ENCODE assay signal across 17 cellular contexts in the genomic region with DNA sequence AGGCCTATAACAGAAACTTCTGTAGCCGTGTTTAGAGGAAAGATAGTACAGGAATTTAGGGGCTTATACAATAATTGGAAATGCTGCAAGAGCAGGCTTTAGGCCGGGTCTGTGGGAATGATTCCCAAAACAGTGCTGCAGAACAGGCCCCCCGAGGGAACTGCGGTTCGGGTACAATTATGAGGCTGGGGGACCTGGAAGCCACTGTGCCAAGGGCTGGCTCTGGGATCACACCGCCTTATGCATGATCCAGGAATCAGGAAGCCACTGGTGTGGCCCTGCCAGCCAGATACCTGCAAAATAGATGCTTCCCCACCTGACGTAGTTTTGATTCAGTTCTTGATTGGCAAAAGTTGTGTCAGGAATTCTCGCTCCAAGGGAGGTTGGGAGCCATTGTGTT. TPM values are rescaled to one million over a fixed set of nuclear protein-coding genes. Genes with fewer than 3 reads are reported as not detected.
DNase-seq lines count a peak whose midpoint lies in the region; ATAC-seq and TF ChIP-seq lines count a peak whose summit lies in the region.
"Had no signal": no experiment of that assay in that cellular context is flagged by ENCODE, and none has a peak within 500 bp of the region (broad histone marks: within the 10 kb centered on the region; RNA-seq: fewer than 3 reads in every experiment).

No MANE protein-coding gene starts in this region.

- H3K27ac ChIP-seq in HEK293 (ENCODE audit: extremely low read depth, low read depth, low read length), result no peak overlapping the region
- peak overlapping the region in 3 of 4 donors; percentile 13 to 52 (median 46) for H3K27ac ChIP-seq in sigmoid colon
- H3K27ac ChIP-seq: BLaER1 treated with 17β-estradiol and CSF1 and Interleukin-3, amounts not matched to agents 10 nM and 100 nM; GM23248 had no signal

- no peak for TF ChIP-seq POLR2A in sigmoid colon (IDR thresholded peaks at IDR 0.05)
- TF ChIP-seq POLR2A in GM18505 (IDR thresholded peaks at IDR 0.05; ENCODE audit: borderline replicate concordance, extremely low read depth, insufficient read depth, insufficient read length), result no peak

- DNase-seq in cardiac septum (ENCODE audit: low spot score) (peak; percentile 51), left cardiac atrium (no peak), mesothelial cell of epicardium (ENCODE audit: low spot score in 2 of 2, unreplicated experiment in 2 of 2) (no peak), sigmoid colon (no peak), NCI-H146 treated with DMSO at 0.1 percent for 48 hours (lab: John Stamatoyannopoulos, UW; ENCODE audit: unreplicated experiment) (no peak)
- DNase-seq: 8988T; Calu3; CD8-positive, alpha-beta T cell; DMS79 treated with DMSO at 0.1 percent for 48 hours; GF-D8; GM23248 had no signal

- H3K4me1 ChIP-seq in HEK293 (ENCODE audit: control insufficient read depth, insufficient read depth, low read length) (no peaks in the 10 kb centered on the region), sigmoid colon (peaks cover 0 to 93% (median 64%) of the 10 kb centered on the region in 4 donors)
- H3K4me1 ChIP-seq: HAP-1 had no signal

- CTCF ChIA-PET in HEK293 (lab: Yijun Ruan, JAX), result no interaction called here

- H3K4me1 Mint-ChIP-seq in mesothelial cell of epicardium, result peaks cover 19% of the 10 kb centered on the region
- H3K4me1 Mint-ChIP-seq: B cell had no signal

- ATAC-seq in left cardiac atrium (no peak), GM21381 (IDR thresholded peaks at IDR 0.05; ENCODE audit: unreplicated experiment) (no peak), GM18505 (IDR thresholded peaks at IDR 0.05; ENCODE audit: unreplicated experiment) (no peak)
- ATAC-seq: CD8-positive, alpha-beta T cell had no signal

- peaks cover 6% of the 10 kb centered on the region for H3K9me3 Mint-ChIP-seq in mesothelial cell of epicardium
- H3K9me3 Mint-ChIP-seq: CD8-positive, alpha-beta T cell had no signal

- TF ChIP-seq CTCF in HEK293 (tag by site-specific recombination; IDR thresholded peaks at IDR 0.05), result no peak
- TF ChIP-seq CTCF in mesothelial cell of epicardium (IDR thresholded peaks at IDR 0.05; ENCODE audit: unreplicated experiment), result no peak
- no peak for TF ChIP-seq CTCF in sigmoid colon (IDR thresholded peaks at IDR 0.05)

- H3K9me3 ChIP-seq in HEK293 (ENCODE audit: control insufficient read depth, insufficient read depth, low read depth, low read length) (no peaks in the 10 kb centered on the region), sigmoid colon (no peaks in the 10 kb centered on the region)
- H3K9me3 ChIP-seq: HAP-1 had no signal

- no peaks in the 10 kb centered on the region for H3K27me3 Mint-ChIP-seq in mesothelial cell of epicardium (ENCODE audit: low read depth)

- no peaks in the 10 kb centered on the region for H3K27me3 ChIP-seq in sigmoid colon
- H3K27me3 ChIP-seq: BLaER1 treated with 17β-estradiol and CSF1 and Interleukin-3, amounts not matched to agents 10 nM and 100 nM had no signal

- H3K36me3 Mint-ChIP-seq in mesothelial cell of epicardium, result peaks cover 6% of the 10 kb centered on the region
- H3K36me3 Mint-ChIP-seq: CD8-positive, alpha-beta T cell had no signal

- H3K36me3 ChIP-seq in HEK293 (ENCODE audit: control insufficient read depth in 2 of 2, insufficient read depth in 1 of 2, low read length in 2 of 2) (no peaks in the 10 kb centered on the region), sigmoid colon (no peaks in the 10 kb centered on the region)
- H3K36me3 ChIP-seq: BLaER1 treated with 17β-estradiol and CSF1 and Interleukin-3, amounts not matched to agents 10 nM and 100 nM; HAP-1 had no signal

- peak overlapping the region; percentile 36 for H3K27ac Mint-ChIP-seq in mesothelial cell of epicardium
- H3K27ac Mint-ChIP-seq: B cell; CD8-positive, alpha-beta T cell had no signal

- H3K4me3 ChIP-seq in HEK293 (ENCODE audit: low read depth, low read length) (no peak overlapping the region), sigmoid colon (no peak overlapping the region)
- H3K4me3 ChIP-seq: BLaER1 treated with 17β-estradiol and CSF1 and Interleukin-3, amounts not matched to agents 10 nM and 100 nM; GM23248; HAP-1 had no signal

- no peak for TF ChIP-seq EP300 in sigmoid colon (IDR thresholded peaks at IDR 0.05)

- H3K4me3 Mint-ChIP-seq in mesothelial cell of epicardium, result no peak overlapping the region
- H3K4me3 Mint-ChIP-seq: B cell; CD8-positive, alpha-beta T cell had no signal

- 93 to 94% methylated on average over 8 of the region's 8 CpGs for WGBS in sigmoid colon, 2 donors

- POLR2A ChIA-PET in HEK293 (lab: Yijun Ruan, JAX), result no interaction called here

- intact Hi-C loops in cardiac septum (cut with DNase I), result no loop called here
- intact Hi-C loops in left cardiac atrium (cut with DNase I), result no loop called here
- intact Hi-C loops in sigmoid colon (cut with DNase I), result no loop called here

TF ChIP-seq in HEK293, 187 proteins besides CTCF, POLR2A, EP300 and RAD21:
- TF ChIP-seq ZNF324 (tag by site-specific recombination; IDR thresholded peaks at IDR 0.05) (no peak), ZBTB17 (tag by site-specific recombination; IDR thresholded peaks at IDR 0.05) (peak; percentile 46; the same call in 1 of the 2 replicates)

RNA-seq across cellular contexts. Expression of a gene that starts 55.4 kb away (rescaled TPM):
- total RNA-seq in cardiac septum (182 TPM), left cardiac atrium (100 to 1,000 TPM in 1 of 2 donors, 10 to 100 TPM in 1; 99.2 to 127 TPM), mesothelial cell of epicardium (29.8 to 33.6 TPM (median 31.2 TPM) in 3 replicates), sigmoid colon (100 to 1,000 TPM in 2 of 4 donors, 10 to 100 TPM in 2; 62.0 to 213 (median 119) TPM)
- polyA plus RNA-seq in sigmoid colon, result 1 to 10 TPM in 1 of 3 donors, under 1 TPM in 2; 0.46 to 7.6 (median 0.60) TPM
- total RNA-seq: Calu3 had no signal
